3 cellular contexts compared by ENCODE assay signal in genomic region chr5:137750436-137750835, GRCh38.
TF ChIP-seq lines count a peak whose summit lies in the region.

No MANE protein-coding gene starts in this region.

TF ChIP-seq in HepG2, 621 proteins besides CTCF, POLR2A, EP300 and RAD21:
- no peak for TF ChIP-seq ZBTB42 (CRISPR knock-in tag; IDR thresholded peaks at IDR 0.05)
- TF ChIP-seq SP2 (CRISPR knock-in tag; IDR thresholded peaks at IDR 0.05): no peak
- TF ChIP-seq KLF13 (CRISPR knock-in tag; IDR thresholded peaks at IDR 0.05): no peak
- no peak for TF ChIP-seq MLLT10 (CRISPR knock-in tag; IDR thresholded peaks at IDR 0.05)
- TF ChIP-seq THAP11 (CRISPR knock-in tag; IDR thresholded peaks at IDR 0.05): 0 out of 2 replicates have a peak, but pooled peaks have one; percentile 3
- TF ChIP-seq, protein P1, sequence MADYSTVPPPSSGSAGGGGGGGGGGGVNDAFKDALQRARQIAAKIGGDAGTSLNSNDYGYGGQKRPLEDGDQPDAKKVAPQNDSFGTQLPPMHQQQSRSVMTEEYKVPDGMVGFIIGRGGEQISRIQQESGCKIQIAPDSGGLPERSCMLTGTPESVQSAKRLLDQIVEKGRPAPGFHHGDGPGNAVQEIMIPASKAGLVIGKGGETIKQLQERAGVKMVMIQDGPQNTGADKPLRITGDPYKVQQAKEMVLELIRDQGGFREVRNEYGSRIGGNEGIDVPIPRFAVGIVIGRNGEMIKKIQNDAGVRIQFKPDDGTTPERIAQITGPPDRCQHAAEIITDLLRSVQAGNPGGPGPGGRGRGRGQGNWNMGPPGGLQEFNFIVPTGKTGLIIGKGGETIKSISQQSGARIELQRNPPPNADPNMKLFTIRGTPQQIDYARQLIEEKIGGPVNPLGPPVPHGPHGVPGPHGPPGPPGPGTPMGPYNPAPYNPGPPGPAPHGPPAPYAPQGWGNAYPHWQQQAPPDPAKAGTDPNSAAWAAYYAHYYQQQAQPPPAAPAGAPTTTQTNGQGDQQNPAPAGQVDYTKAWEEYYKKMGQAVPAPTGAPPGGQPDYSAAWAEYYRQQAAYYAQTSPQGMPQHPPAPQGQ (CRISPR knock-in tag; IDR thresholded peaks at IDR 0.05; ENCODE audit: borderline replicate concordance): no peak
- TF ChIP-seq POLR2G (IDR thresholded peaks at IDR 0.05; ENCODE audit: low read depth, low read length): 0 out of 2 replicates have a peak, but pooled peaks have one; percentile 23
- 0 out of 2 replicates have a peak, but pooled peaks have one; percentile 45 for TF ChIP-seq ZC3H13 (CRISPR knock-in tag; IDR thresholded peaks at IDR 0.05)
- no peak for TF ChIP-seq ZNF567 (CRISPR knock-in tag; IDR thresholded peaks at IDR 0.05; ENCODE audit: borderline replicate concordance)
- no peak for TF ChIP-seq ZNF629 (CRISPR knock-in tag; conservative IDR thresholded peaks at IDR 0.05)
- TF ChIP-seq BCL6 (CRISPR knock-in tag; IDR thresholded peaks at IDR 0.05): no peak
- no peak for TF ChIP-seq ZNF337 (CRISPR knock-in tag; IDR thresholded peaks at IDR 0.05; ENCODE audit: borderline replicate concordance, low read depth)
- TF ChIP-seq RBFOX2 (IDR thresholded peaks at IDR 0.05; ENCODE audit: low read depth, low read length): 0 out of 2 replicates have a peak, but pooled peaks have one; percentile 18
- no peak for TF ChIP-seq ZNF83 (CRISPR knock-in tag; IDR thresholded peaks at IDR 0.05; ENCODE audit: borderline replicate concordance)

TF ChIP-seq in WTC11, 78 proteins besides CTCF, POLR2A, EP300 and RAD21:
- TF ChIP-seq, protein P2, sequence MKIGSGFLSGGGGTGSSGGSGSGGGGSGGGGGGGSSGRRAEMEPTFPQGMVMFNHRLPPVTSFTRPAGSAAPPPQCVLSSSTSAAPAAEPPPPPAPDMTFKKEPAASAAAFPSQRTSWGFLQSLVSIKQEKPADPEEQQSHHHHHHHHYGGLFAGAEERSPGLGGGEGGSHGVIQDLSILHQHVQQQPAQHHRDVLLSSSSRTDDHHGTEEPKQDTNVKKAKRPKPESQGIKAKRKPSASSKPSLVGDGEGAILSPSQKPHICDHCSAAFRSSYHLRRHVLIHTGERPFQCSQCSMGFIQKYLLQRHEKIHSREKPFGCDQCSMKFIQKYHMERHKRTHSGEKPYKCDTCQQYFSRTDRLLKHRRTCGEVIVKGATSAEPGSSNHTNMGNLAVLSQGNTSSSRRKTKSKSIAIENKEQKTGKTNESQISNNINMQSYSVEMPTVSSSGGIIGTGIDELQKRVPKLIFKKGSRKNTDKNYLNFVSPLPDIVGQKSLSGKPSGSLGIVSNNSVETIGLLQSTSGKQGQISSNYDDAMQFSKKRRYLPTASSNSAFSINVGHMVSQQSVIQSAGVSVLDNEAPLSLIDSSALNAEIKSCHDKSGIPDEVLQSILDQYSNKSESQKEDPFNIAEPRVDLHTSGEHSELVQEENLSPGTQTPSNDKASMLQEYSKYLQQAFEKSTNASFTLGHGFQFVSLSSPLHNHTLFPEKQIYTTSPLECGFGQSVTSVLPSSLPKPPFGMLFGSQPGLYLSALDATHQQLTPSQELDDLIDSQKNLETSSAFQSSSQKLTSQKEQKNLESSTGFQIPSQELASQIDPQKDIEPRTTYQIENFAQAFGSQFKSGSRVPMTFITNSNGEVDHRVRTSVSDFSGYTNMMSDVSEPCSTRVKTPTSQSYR (CRISPR knock-in tag; IDR thresholded peaks at IDR 0.05): no peak
- TF ChIP-seq AFF4 (CRISPR knock-in tag; IDR thresholded peaks at IDR 0.05; ENCODE audit: borderline replicate concordance): no peak

TF ChIP-seq in HEK293T, 16 proteins besides CTCF, POLR2A, EP300 and RAD21:
- TF ChIP-seq FOXA1 (IDR thresholded peaks at IDR 0.05) (no peak), FOXM1 (IDR thresholded peaks at IDR 0.05; ENCODE audit: borderline replicate concordance) (no peak), ZNF384 (IDR thresholded peaks at IDR 0.05) (no peak), FOXK2 (IDR thresholded peaks at IDR 0.05) (no peak), BHLHE40 (IDR thresholded peaks at IDR 0.05; ENCODE audit: borderline replicate concordance) (no peak), LEF1 (IDR thresholded peaks at IDR 0.05; ENCODE audit: borderline replicate concordance) (no peak)
